9 cellular contexts compared by ENCODE assay signal in genomic region chr10:79179404-79180309, GRCh38.
DNase-seq lines count a peak whose midpoint lies in the region; ATAC-seq and TF ChIP-seq lines count a peak whose summit lies in the region.
"Had no signal": no experiment of that assay in that cellular context is flagged by ENCODE, and none has a peak within 500 bp of the region (broad histone marks: within the 10 kb centered on the region; RNA-seq: fewer than 3 reads in every experiment).

No MANE protein-coding gene starts in this region.

- no peak overlapping the region for H2BK15ac ChIP-seq in H9 (ENCODE audit: low read depth, low read length)

- no peak overlapping the region for H2BK20ac ChIP-seq in H9 (ENCODE audit: low read depth, low read length, poor library complexity, severe bottlenecking)

- no peak overlapping the region for H3T11ph ChIP-seq in H9 (ENCODE audit: low read length)

- no peak overlapping the region for H4K5ac ChIP-seq in H9 (ENCODE audit: insufficient read length, low read depth, low read length)

- H3K4me1 Mint-ChIP-seq in H9, result peaks cover 44 to 69% of the 10 kb centered on the region in 2 experiments
- H3K4me1 Mint-ChIP-seq: activated naive CD8-positive, alpha-beta T cell treated with anti-CD3 and anti-CD28 coated beads, Interleukin-2, amount 50 U/mL, for 24 hours had no signal

- H3K23me2 ChIP-seq in H9 (ENCODE audit: insufficient read length, low read depth, low read length, poor library complexity, severe bottlenecking), result no peaks in the 10 kb centered on the region

- H2AK5ac ChIP-seq in H9 (ENCODE audit: insufficient read length, low read length), result no peak overlapping the region

- H3K4me2 ChIP-seq in H9 (ENCODE audit: insufficient read depth, insufficient read length, low read length) (no peak overlapping the region), skeletal muscle satellite cell (ENCODE audit: low read length) (peak overlapping the region; percentile 48)

- H3K36me3 Mint-ChIP-seq in H9 (ENCODE audit: insufficient read depth in 1 of 3, low read depth in 3 of 3), result no peaks in the 10 kb centered on the region; a peak in 2 of 7 replicates

- H3K4me3 Mint-ChIP-seq in H9, result no peak overlapping the region
- H3K4me3 Mint-ChIP-seq: activated naive CD8-positive, alpha-beta T cell treated with anti-CD3 and anti-CD28 coated beads, Interleukin-2, amount 50 U/mL, for 24 hours had no signal

- H3K14ac ChIP-seq in H9 (ENCODE audit: insufficient read depth, low read length), result peak overlapping the region; percentile 0; the same call in 1 of the 2 replicates

- peaks cover 2% of the 10 kb centered on the region for H4K20me1 ChIP-seq in H9 (ENCODE audit: control insufficient read depth, insufficient read depth, insufficient read length)

- H3K4me1 ChIP-seq in H9 (ENCODE audit: insufficient read depth, low read length), result peaks cover 5% of the 10 kb centered on the region; the same call in 1 of the 2 replicates
- H3K4me1 ChIP-seq in skeletal muscle satellite cell (ENCODE audit: control insufficient read depth, insufficient read depth, low read length), result peaks cover 76% of the 10 kb centered on the region

- no peak for ATAC-seq in GM18517 (IDR thresholded peaks at IDR 0.05; ENCODE audit: unreplicated experiment)
- ATAC-seq in HG03432 (IDR thresholded peaks at IDR 0.05; ENCODE audit: unreplicated experiment), result no peak
- no peak for ATAC-seq in GM19324 (IDR thresholded peaks at IDR 0.05; ENCODE audit: low FRiP score, unreplicated experiment)
- ATAC-seq in HG03439 (IDR thresholded peaks at IDR 0.05; ENCODE audit: unreplicated experiment), result no peak
- ATAC-seq: activated naive CD8-positive, alpha-beta T cell treated with anti-CD3 and anti-CD28 coated beads, Interleukin-2, amount 50 U/mL, for 24 hours had no signal

- H3K56ac ChIP-seq in H9 (ENCODE audit: insufficient read length, low read depth, low read length), result no peak overlapping the region

- WGBS in H9 (ENCODE audit: extremely low coverage, insufficient read length, low lambda C conversion rate), result no CpG with 5 or more reads among the region's 14 CpGs

- no peak overlapping the region for H3K27ac ChIP-seq in H9 (ENCODE audit: insufficient read length, low read depth, low read length)

- H3K27me3 ChIP-seq in H9 (ENCODE audit: insufficient read depth, low read length) (no peaks in the 10 kb centered on the region), skeletal muscle satellite cell (ENCODE audit: control insufficient read depth, insufficient read depth, low read length) (no peaks in the 10 kb centered on the region)

- no peaks in the 10 kb centered on the region for H3K79me2 ChIP-seq in H9 (ENCODE audit: insufficient read depth, low read length)

- peak; percentile 58 for DNase-seq in H9
- DNase-seq in NCI-H748 treated with DMSO at 0.1 percent for 48 hours (lab: John Stamatoyannopoulos, UW), result peak; percentile 23
- no peak for DNase-seq in fibroblast of pulmonary artery (ENCODE audit: low read depth)
- DNase-seq: activated naive CD8-positive, alpha-beta T cell treated with anti-CD3 and anti-CD28 coated beads, Interleukin-2, amount 50 U/mL, for 24 hours had no signal

- no peak overlapping the region for H2BK120ac ChIP-seq in H9 (ENCODE audit: low read depth, low read length, poor library complexity, severe bottlenecking)

- H3K27ac Mint-ChIP-seq in H9, result no peak overlapping the region
- H3K27ac Mint-ChIP-seq: activated naive CD8-positive, alpha-beta T cell treated with anti-CD3 and anti-CD28 coated beads, Interleukin-2, amount 50 U/mL, for 24 hours had no signal

- no peaks in the 10 kb centered on the region for H3K79me1 ChIP-seq in H9 (ENCODE audit: insufficient read depth, low read depth, low read length, poor library complexity, severe bottlenecking)

- H3K9me3 Mint-ChIP-seq in H9, result no peaks in the 10 kb centered on the region
- H3K9me3 Mint-ChIP-seq: activated naive CD8-positive, alpha-beta T cell treated with anti-CD3 and anti-CD28 coated beads, Interleukin-2, amount 50 U/mL, for 24 hours had no signal

- TF ChIP-seq CTCF in H9 (conservative IDR thresholded peaks at IDR 0.05) (peak; percentile 30; the same call in 1 of the 3 replicates), fibroblast of pulmonary artery (IDR thresholded peaks at IDR 0.05; ENCODE audit: low read length, missing control alignments) (peak; percentile 1)

- no peak overlapping the region for H4K91ac ChIP-seq in H9 (ENCODE audit: insufficient read length, low read depth, low read length)

- H4K8ac ChIP-seq in H9 (replicated peaks; ENCODE audit: insufficient read length, low read depth, low read length), result no peak overlapping the region

- H3K23ac ChIP-seq in H9 (ENCODE audit: insufficient read length, low read depth, low read length), result no peak overlapping the region

- H2BK5ac ChIP-seq in H9 (ENCODE audit: insufficient read length, low read length), result no peak overlapping the region

- no peaks in the 10 kb centered on the region; the same call in 1 of the 2 replicates for H3K27me3 Mint-ChIP-seq in H9 (ENCODE audit: low read depth)
- H3K27me3 Mint-ChIP-seq: activated naive CD8-positive, alpha-beta T cell treated with anti-CD3 and anti-CD28 coated beads, Interleukin-2, amount 50 U/mL, for 24 hours had no signal

- H2AFZ ChIP-seq in H9 (ENCODE audit: low read length), result no peak overlapping the region

- H2BK12ac ChIP-seq in H9 (ENCODE audit: insufficient read length, low read depth, low read length), result no peak overlapping the region

- H3K4ac ChIP-seq in H9 (ENCODE audit: low read depth, low read length), result no peak overlapping the region

- H3K9me3 ChIP-seq in H9 (ENCODE audit: control insufficient read depth, low read depth, low read length), result no peaks in the 10 kb centered on the region
- no peaks in the 10 kb centered on the region for H3K9me3 ChIP-seq in skeletal muscle satellite cell (replicated peaks; ENCODE audit: low read length)

- H3K36me3 ChIP-seq in skeletal muscle satellite cell (ENCODE audit: insufficient read depth, low read length), result peaks cover 27% of the 10 kb centered on the region

- H3K9ac ChIP-seq in H9 (ENCODE audit: extremely low read depth, insufficient read length, low read length) (no peak overlapping the region), skeletal muscle satellite cell (ENCODE audit: low read depth, low read length) (no peak overlapping the region)

- H3K4me3 ChIP-seq in fibroblast of pulmonary artery (replicated peaks; ENCODE audit: low read depth, low read length), result no peak overlapping the region
- H3K4me3 ChIP-seq in skeletal muscle satellite cell (ENCODE audit: low read length), result no peak overlapping the region

- H3K18ac ChIP-seq in H9 (ENCODE audit: insufficient read length, low read depth, low read length), result no peak overlapping the region
